ENCODE assay signal across 11 cellular contexts in genomic region chr15:36356978-36357582, GRCh38.
DNase-seq lines count a peak whose midpoint lies in the region; ATAC-seq and TF ChIP-seq lines count a peak whose summit lies in the region.
"Had no signal": no experiment of that assay in that cellular context is flagged by ENCODE, and none has a peak within 500 bp of the region (broad histone marks: within the 10 kb centered on the region; RNA-seq: fewer than 3 reads in every experiment).

No MANE protein-coding gene starts in this region.

- H3K4me3 Mint-ChIP-seq in activated CD4-positive, alpha-beta T cell treated with anti-CD3 and anti-CD28 coated beads for 36 hours: no peak overlapping the region
- H3K4me3 Mint-ChIP-seq: activated naive CD8-positive, alpha-beta T cell; memory B cell had no signal

- H3K27ac ChIP-seq in heart left ventricle (peak overlapping the region in 7 of 12 donors; percentile 7 to 71 (median 49)), lung (ENCODE audit: low read depth in 1 of 2, low read length in 1 of 2) (peak overlapping the region in 1 of 2 donors; percentile 53)
- H3K27ac ChIP-seq: epithelial cell of prostate had no signal

- no peak overlapping the region for H3K27ac Mint-ChIP-seq in activated CD4-positive, alpha-beta T cell treated with anti-CD3 and anti-CD28 coated beads for 36 hours
- H3K27ac Mint-ChIP-seq: activated naive CD8-positive, alpha-beta T cell; memory B cell had no signal

- H3K27me3 ChIP-seq in heart left ventricle: no peaks in the 10 kb centered on the region
- H3K27me3 ChIP-seq in lung (ENCODE audit: control insufficient read depth, insufficient read depth): no peaks in the 10 kb centered on the region

- H3K36me3 ChIP-seq in heart left ventricle: no peaks in the 10 kb centered on the region
- H3K36me3 ChIP-seq in lung (ENCODE audit: control insufficient read depth in 2 of 2, insufficient read depth in 2 of 2, low read length in 2 of 2): no peaks in the 10 kb centered on the region

- WGBS in heart left ventricle, 4 donors: 2 to 4% (median 4%) methylated on average over 8 of the region's 8 CpGs
- WGBS in lung, 2 donors: 11 to 14% methylated on average over 8 of the region's 8 CpGs

- CTCF ChIA-PET in activated CD4-positive, alpha-beta T cell treated with anti-CD3 and anti-CD28 coated beads for 36 hours (lab: Charles Lee): interaction anchor here (0.6 to 0.8 kb wide), 2 partner anchors 140 to 183 kb away, joined by 3 read pairs; no protein-coding TSS in a partner anchor

- POLR2A ChIA-PET in activated CD4-positive, alpha-beta T cell treated with anti-CD3 and anti-CD28 coated beads for 36 hours (lab: Charles Lee): no interaction called here

- no peaks in the 10 kb centered on the region for H3K9me3 ChIP-seq in heart left ventricle
- H3K9me3 ChIP-seq in lung (ENCODE audit: control insufficient read depth in 2 of 2, insufficient read depth in 1 of 2, low read length in 1 of 2): no peaks in the 10 kb centered on the region

- ATAC-seq in heart left ventricle (peak; percentile 61 to 88 (median 76)), Right ventricle myocardium inferior (no peak), lung (ENCODE audit: insufficient read depth, low FRiP score) (peak; percentile 27)
- ATAC-seq in activated CD4-positive, alpha-beta T cell treated with anti-CD3 and anti-CD28 coated beads for 36 hours: no peak

- H3K4me1 ChIP-seq in heart left ventricle (peaks cover 0 to 26% (median 20%) of the 10 kb centered on the region in 12 donors), lung (ENCODE audit: control insufficient read depth in 2 of 2, insufficient read depth in 2 of 2, low read length in 2 of 2) (peaks cover 2 to 9% of the 10 kb centered on the region in 2 donors)

- H3K4me3 ChIP-seq in heart left ventricle: no peak overlapping the region
- H3K4me3 ChIP-seq in lung: no peak overlapping the region

- no peaks in the 10 kb centered on the region for H3K36me3 Mint-ChIP-seq in activated CD4-positive, alpha-beta T cell treated with anti-CD3 and anti-CD28 coated beads for 36 hours (ENCODE audit: low read depth)
- H3K36me3 Mint-ChIP-seq: activated naive CD8-positive, alpha-beta T cell; memory B cell had no signal

- no peaks in the 10 kb centered on the region for H3K9me3 Mint-ChIP-seq in activated CD4-positive, alpha-beta T cell treated with anti-CD3 and anti-CD28 coated beads for 36 hours (ENCODE audit: low read depth)
- H3K9me3 Mint-ChIP-seq: memory B cell had no signal

- intact Hi-C loops in heart left ventricle (cut with DNase I) (no loop called here), Right ventricle myocardium inferior (cut with DNase I) (no loop called here)
- intact Hi-C loops in activated CD4-positive, alpha-beta T cell treated with anti-CD3 and anti-CD28 coated beads for 36 hours (cut with DNase I, micrococcal nuclease): no loop called here

- no peak for TF ChIP-seq POLR2A in heart left ventricle (IDR thresholded peaks at IDR 0.05)

- H3K27me3 Mint-ChIP-seq in activated CD4-positive, alpha-beta T cell treated with anti-CD3 and anti-CD28 coated beads for 36 hours: no peaks in the 10 kb centered on the region
- H3K27me3 Mint-ChIP-seq: memory B cell had no signal

- DNase-seq in heart left ventricle: no peak
- DNase-seq in Right ventricle myocardium inferior (ENCODE audit: missing footprints): no peak
- DNase-seq in astrocyte of the hippocampus (ENCODE audit: low read depth, low spot score): peak; percentile 74
- no peak for DNase-seq in lung (ENCODE audit: low spot score)
- no peak for DNase-seq in SKM-1 (lab: John Stamatoyannopoulos, UW; ENCODE audit: unreplicated experiment)
- no peak for DNase-seq in NCI-H1436 (lab: John Stamatoyannopoulos, UW)
- no peak for DNase-seq in DMS 273 treated with DMSO at 0.1 percent for 48 hours (lab: John Stamatoyannopoulos, UW)
- DNase-seq in activated CD4-positive, alpha-beta T cell treated with anti-CD3 and anti-CD28 coated beads for 36 hours: no peak

- TF ChIP-seq CTCF in heart left ventricle (IDR thresholded peaks at IDR 0.05): no peak
- no peak for TF ChIP-seq CTCF in lung (IDR thresholded peaks at IDR 0.05; ENCODE audit: control extremely low read depth, extremely low read depth)

- H3K4me1 Mint-ChIP-seq in activated CD4-positive, alpha-beta T cell treated with anti-CD3 and anti-CD28 coated beads for 36 hours: no peaks in the 10 kb centered on the region

Comparison
In these comparisons a context has a peak if more than half of its experiments do, and no peak if none do; other contexts are left out.
1. ATAC-seq: peak in heart left ventricle (4 of 4) and lung (single experiment); none in Right ventricle myocardium inferior (single experiment) and activated CD4-positive, alpha-beta T cell treated with anti-CD3 and anti-CD28 coated beads for 36 hours (single experiment).